ENCODE assay signal across 1 cellular context in genomic region chr18:35240664-35241522, GRCh38.
TF ChIP-seq lines count a peak whose summit lies in the region.

Gene ZNF397, plus strand, starts transcription at chr18:35241034. Its CDS starts 1,437 bp downstream, at chr18:35242471.

TF ChIP-seq in HepG2, 621 proteins besides CTCF, POLR2A, EP300 and RAD21 (continued from another document and continues in another):
- TF ChIP-seq ZNF619 (CRISPR knock-in tag; IDR thresholded peaks at IDR 0.05) (no peak), ZNF691 (CRISPR knock-in tag; IDR thresholded peaks at IDR 0.05; ENCODE audit: borderline replicate concordance, low read depth) (no peak; the same call in 1 of the 2 replicates), NCOA1 (CRISPR knock-in tag; IDR thresholded peaks at IDR 0.05) (no peak), HNRNPLL (IDR thresholded peaks at IDR 0.05; ENCODE audit: low read depth, low read length, poor library complexity, severe bottlenecking) (peak; percentile 86), FIP1L1 (IDR thresholded peaks at IDR 0.05; ENCODE audit: borderline replicate concordance, insufficient read depth, low read depth, low read length) (no peak), ATF7 (IDR thresholded peaks at IDR 0.05) (no peak), ATF7 (CRISPR knock-in tag; IDR thresholded peaks at IDR 0.05) (no peak), ZNF816 (CRISPR knock-in tag; IDR thresholded peaks at IDR 0.05; ENCODE audit: borderline replicate concordance) (no peak), ZNF101 (CRISPR knock-in tag; IDR thresholded peaks at IDR 0.05; ENCODE audit: borderline replicate concordance, low read depth) (no peak), ZNF530 (CRISPR knock-in tag; IDR thresholded peaks at IDR 0.05; ENCODE audit: low read depth) (no peak), ZNF646 (CRISPR knock-in tag; IDR thresholded peaks at IDR 0.05) (no peak; the same call in 1 of the 2 replicates), ZBTB14 (CRISPR knock-in tag; IDR thresholded peaks at IDR 0.05) (peak; percentile 38; the same call in 1 of the 2 replicates), MAFF (IDR thresholded peaks at IDR 0.05; ENCODE audit: low read depth, low read length) (no peak), SP140L (CRISPR knock-in tag; IDR thresholded peaks at IDR 0.05; ENCODE audit: borderline replicate concordance) (no peak), ZKSCAN1 (IDR thresholded peaks at IDR 0.05; ENCODE audit: low read length) (no peak), SPEN (CRISPR knock-in tag; IDR thresholded peaks at IDR 0.05; ENCODE audit: low read depth) (peak; percentile 90), ZNF724P (CRISPR knock-in tag; IDR thresholded peaks at IDR 0.05; ENCODE audit: borderline replicate concordance) (0 out of 2 replicates have a peak, but pooled peaks have one; percentile 21), RARA (CRISPR knock-in tag; IDR thresholded peaks at IDR 0.05) (peak; percentile 10; the same call in 1 of the 2 replicates), ZNF614 (CRISPR knock-in tag; IDR thresholded peaks at IDR 0.05; ENCODE audit: borderline replicate concordance) (peak; percentile 89; the same call in 1 of the 2 replicates), ZNF136 (CRISPR knock-in tag; IDR thresholded peaks at IDR 0.05; ENCODE audit: low read depth) (peak; percentile 50; the same call in 1 of the 2 replicates), ZNF225 (CRISPR knock-in tag; IDR thresholded peaks at IDR 0.05) (no peak), ZFP91 (CRISPR knock-in tag; IDR thresholded peaks at IDR 0.05; ENCODE audit: borderline replicate concordance) (peak; percentile 89; the same call in 1 of the 2 replicates), ASH2L (IDR thresholded peaks at IDR 0.05; ENCODE audit: insufficient read length, low read depth, low read length) (peak; percentile 77), KLF6 (CRISPR knock-in tag; IDR thresholded peaks at IDR 0.05) (no peak), MAX (IDR thresholded peaks at IDR 0.05) (peak; percentile 85), SIX4 (CRISPR knock-in tag; IDR thresholded peaks at IDR 0.05) (peak; percentile 53; the same call in 1 of the 2 replicates), THYN1 (CRISPR knock-in tag; IDR thresholded peaks at IDR 0.05; ENCODE audit: borderline replicate concordance, low read depth) (0 out of 2 replicates have a peak, but pooled peaks have one; percentile 26), TCF7L2 (IDR thresholded peaks at IDR 0.05; ENCODE audit: low read depth, low read length) (no peak), CENPT (CRISPR knock-in tag; IDR thresholded peaks at IDR 0.05; ENCODE audit: low read depth) (no peak), ZBTB8A (CRISPR knock-in tag; IDR thresholded peaks at IDR 0.05; ENCODE audit: borderline replicate concordance, low read depth) (no peak), ZNF670 (CRISPR knock-in tag; IDR thresholded peaks at IDR 0.05; ENCODE audit: borderline replicate concordance) (no peak), ZNF282 (IDR thresholded peaks at IDR 0.05; ENCODE audit: partially characterized antibody) (no peak), RBAK (CRISPR knock-in tag; IDR thresholded peaks at IDR 0.05) (0 out of 2 replicates have a peak, but pooled peaks have one; percentile 11), FOXA3 (CRISPR knock-in tag; IDR thresholded peaks at IDR 0.05) (peak; percentile 52), ZBTB7A (CRISPR knock-in tag; IDR thresholded peaks at IDR 0.05) (peak; percentile 51; the same call in 1 of the 2 replicates)
- TF ChIP-seq, protein P1, sequence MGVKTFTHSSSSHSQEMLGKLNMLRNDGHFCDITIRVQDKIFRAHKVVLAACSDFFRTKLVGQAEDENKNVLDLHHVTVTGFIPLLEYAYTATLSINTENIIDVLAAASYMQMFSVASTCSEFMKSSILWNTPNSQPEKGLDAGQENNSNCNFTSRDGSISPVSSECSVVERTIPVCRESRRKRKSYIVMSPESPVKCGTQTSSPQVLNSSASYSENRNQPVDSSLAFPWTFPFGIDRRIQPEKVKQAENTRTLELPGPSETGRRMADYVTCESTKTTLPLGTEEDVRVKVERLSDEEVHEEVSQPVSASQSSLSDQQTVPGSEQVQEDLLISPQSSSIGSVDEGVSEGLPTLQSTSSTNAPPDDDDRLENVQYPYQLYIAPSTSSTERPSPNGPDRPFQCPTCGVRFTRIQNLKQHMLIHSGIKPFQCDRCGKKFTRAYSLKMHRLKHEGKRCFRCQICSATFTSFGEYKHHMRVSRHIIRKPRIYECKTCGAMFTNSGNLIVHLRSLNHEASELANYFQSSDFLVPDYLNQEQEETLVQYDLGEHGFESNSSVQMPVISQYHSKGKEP (CRISPR knock-in tag; IDR thresholded peaks at IDR 0.05): peak; percentile 57; the same call in 1 of the 2 replicates
- TF ChIP-seq, protein P2, sequence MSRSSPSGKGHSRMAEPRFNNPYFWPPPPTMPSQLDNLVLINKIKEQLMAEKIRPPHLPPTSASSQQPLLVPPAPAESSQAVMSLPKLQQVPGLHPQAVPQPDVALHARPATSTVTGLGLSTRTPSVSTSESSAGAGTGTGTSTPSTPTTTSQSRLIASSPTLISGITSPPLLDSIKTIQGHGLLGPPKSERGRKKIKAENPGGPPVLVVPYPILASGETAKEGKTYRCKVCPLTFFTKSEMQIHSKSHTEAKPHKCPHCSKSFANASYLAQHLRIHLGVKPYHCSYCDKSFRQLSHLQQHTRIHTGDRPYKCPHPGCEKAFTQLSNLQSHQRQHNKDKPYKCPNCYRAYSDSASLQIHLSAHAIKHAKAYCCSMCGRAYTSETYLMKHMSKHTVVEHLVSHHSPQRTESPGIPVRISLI (CRISPR knock-in tag; IDR thresholded peaks at IDR 0.05; ENCODE audit: borderline replicate concordance): no peak; the same call in 1 of the 2 replicates
- TF ChIP-seq, protein P3, sequence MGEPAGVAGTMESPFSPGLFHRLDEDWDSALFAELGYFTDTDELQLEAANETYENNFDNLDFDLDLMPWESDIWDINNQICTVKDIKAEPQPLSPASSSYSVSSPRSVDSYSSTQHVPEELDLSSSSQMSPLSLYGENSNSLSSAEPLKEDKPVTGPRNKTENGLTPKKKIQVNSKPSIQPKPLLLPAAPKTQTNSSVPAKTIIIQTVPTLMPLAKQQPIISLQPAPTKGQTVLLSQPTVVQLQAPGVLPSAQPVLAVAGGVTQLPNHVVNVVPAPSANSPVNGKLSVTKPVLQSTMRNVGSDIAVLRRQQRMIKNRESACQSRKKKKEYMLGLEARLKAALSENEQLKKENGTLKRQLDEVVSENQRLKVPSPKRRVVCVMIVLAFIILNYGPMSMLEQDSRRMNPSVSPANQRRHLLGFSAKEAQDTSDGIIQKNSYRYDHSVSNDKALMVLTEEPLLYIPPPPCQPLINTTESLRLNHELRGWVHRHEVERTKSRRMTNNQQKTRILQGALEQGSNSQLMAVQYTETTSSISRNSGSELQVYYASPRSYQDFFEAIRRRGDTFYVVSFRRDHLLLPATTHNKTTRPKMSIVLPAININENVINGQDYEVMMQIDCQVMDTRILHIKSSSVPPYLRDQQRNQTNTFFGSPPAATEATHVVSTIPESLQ (CRISPR knock-in tag; conservative IDR thresholded peaks at IDR 0.05): no peak
- TF ChIP-seq, protein P4, sequence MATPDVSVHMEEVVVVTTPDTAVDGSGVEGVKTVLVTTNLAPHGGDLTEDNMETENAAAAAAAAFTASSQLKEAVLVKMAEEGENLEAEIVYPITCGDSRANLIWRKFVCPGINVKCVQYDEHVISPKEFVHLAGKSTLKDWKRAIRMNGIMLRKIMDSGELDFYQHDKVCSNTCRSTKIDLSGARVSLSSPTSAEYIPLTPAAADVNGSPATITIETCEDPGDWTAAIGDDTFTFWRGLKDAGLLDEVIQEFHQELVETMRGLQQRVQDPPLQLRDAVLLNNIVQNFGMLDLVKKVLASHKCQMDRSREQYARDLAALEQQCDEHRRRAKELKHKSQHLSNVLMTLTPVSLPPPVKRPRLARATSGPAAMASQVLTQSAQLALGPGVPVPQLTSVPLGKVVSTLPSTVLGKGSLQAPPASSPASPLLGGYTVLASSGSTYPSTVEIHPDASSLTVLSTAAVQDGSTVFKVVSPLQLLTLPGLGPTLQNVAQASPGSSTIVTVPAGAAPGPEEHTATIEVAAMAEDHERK (CRISPR knock-in tag; IDR thresholded peaks at IDR 0.05; ENCODE audit: low read depth): peak; percentile 18; the same call in 1 of the 2 replicates
- TF ChIP-seq, protein P5, sequence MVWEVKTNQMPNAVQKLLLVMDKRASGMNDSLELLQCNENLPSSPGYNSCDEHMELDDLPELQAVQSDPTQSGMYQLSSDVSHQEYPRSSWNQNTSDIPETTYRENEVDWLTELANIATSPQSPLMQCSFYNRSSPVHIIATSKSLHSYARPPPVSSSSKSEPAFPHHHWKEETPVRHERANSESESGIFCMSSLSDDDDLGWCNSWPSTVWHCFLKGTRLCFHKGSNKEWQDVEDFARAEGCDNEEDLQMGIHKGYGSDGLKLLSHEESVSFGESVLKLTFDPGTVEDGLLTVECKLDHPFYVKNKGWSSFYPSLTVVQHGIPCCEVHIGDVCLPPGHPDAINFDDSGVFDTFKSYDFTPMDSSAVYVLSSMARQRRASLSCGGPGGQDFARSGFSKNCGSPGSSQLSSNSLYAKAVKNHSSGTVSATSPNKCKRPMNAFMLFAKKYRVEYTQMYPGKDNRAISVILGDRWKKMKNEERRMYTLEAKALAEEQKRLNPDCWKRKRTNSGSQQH (CRISPR knock-in tag; IDR thresholded peaks at IDR 0.05; ENCODE audit: low read depth): no peak
- TF ChIP-seq, protein P6, sequence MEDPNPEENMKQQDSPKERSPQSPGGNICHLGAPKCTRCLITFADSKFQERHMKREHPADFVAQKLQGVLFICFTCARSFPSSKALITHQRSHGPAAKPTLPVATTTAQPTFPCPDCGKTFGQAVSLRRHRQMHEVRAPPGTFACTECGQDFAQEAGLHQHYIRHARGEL (CRISPR knock-in tag; IDR thresholded peaks at IDR 0.05): no peak
